In the genomic region with DNA sequence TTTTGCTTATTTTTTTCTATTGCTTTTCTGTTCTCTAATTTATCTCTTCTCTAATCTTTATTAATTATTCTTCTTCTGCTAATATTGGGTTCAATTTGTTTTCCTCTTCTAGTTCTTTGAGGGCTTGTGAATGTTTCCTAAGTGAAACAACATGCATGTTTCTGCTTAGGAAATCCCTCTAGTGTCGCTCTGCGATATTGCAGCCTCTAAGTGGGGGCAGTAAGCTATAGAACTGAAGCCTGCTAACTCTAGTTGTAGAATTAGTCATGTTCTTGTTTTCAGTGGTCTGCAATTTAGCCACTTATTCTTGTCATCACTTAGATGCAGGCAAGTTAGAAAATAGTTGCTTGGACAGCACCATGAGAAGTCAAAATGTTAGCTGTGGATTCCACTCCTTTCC, we compare ENCODE assay signal across 8 cellular contexts.
DNase-seq lines count a peak whose midpoint lies in the region; ATAC-seq lines count a peak whose summit lies in the region.

No MANE protein-coding gene starts in this region.

- H3K9me3 Mint-ChIP-seq in stimulated activated memory B cell treated with anti-CD40 and anti-IgM and Interleukin-4, amounts not matched to agents 10 μg/mL and 1 μg/mL and 100 μg/mL, for 72 hours = peaks cover 3% of the 10 kb centered on the region

- no peaks in the 10 kb centered on the region for H3K27me3 Mint-ChIP-seq in stimulated activated memory B cell treated with anti-CD40 and anti-IgM and Interleukin-4, amounts not matched to agents 10 μg/mL and 1 μg/mL and 100 μg/mL, for 72 hours

- no peak overlapping the region for H3K4me3 Mint-ChIP-seq in stimulated activated memory B cell treated with anti-CD40 and anti-IgM and Interleukin-4, amounts not matched to agents 10 μg/mL and 1 μg/mL and 100 μg/mL, for 72 hours

- H3K27ac Mint-ChIP-seq in stimulated activated memory B cell treated with anti-CD40 and anti-IgM and Interleukin-4, amounts not matched to agents 10 μg/mL and 1 μg/mL and 100 μg/mL, for 72 hours = no peak overlapping the region

- no peaks in the 10 kb centered on the region for H3K36me3 Mint-ChIP-seq in stimulated activated memory B cell treated with anti-CD40 and anti-IgM and Interleukin-4, amounts not matched to agents 10 μg/mL and 1 μg/mL and 100 μg/mL, for 72 hours

- DNase-seq in NCI-H1105 treated with DMSO at 0.1 percent for 48 hours (lab: John Stamatoyannopoulos, UW) (peak; percentile 1), NCI-H1105 (lab: John Stamatoyannopoulos, UW) (no peak), HT1080 (ENCODE audit: low read depth) (peak; percentile 0), mucosa of gallbladder (ENCODE audit: low spot score) (peak; percentile 17), T1000 (lab: John Stamatoyannopoulos, UW) (no peak)
- DNase-seq in activated naive CD4-positive, alpha-beta T cell treated with anti-CD3 and anti-CD28 coated beads, Interleukin-2, amount 50 U/mL, for 16 hours = peak; percentile 11

- H3K4me1 Mint-ChIP-seq in stimulated activated memory B cell treated with anti-CD40 and anti-IgM and Interleukin-4, amounts not matched to agents 10 μg/mL and 1 μg/mL and 100 μg/mL, for 72 hours = no peaks in the 10 kb centered on the region

- ATAC-seq in GM18867 (IDR thresholded peaks at IDR 0.05; ENCODE audit: unreplicated experiment) = peak; percentile 94
- no peak for ATAC-seq in stimulated activated memory B cell treated with anti-CD40 and anti-IgM and Interleukin-4, amounts not matched to agents 10 μg/mL and 1 μg/mL and 100 μg/mL, for 72 hours

Comparison
In these comparisons a context has a peak if more than half of its experiments do, and no peak if none do; other contexts are left out.
1. DNase-seq: peak in NCI-H1105 treated with DMSO at 0.1 percent for 48 hours (single experiment), HT1080 (single experiment), activated naive CD4-positive, alpha-beta T cell treated with anti-CD3 and anti-CD28 coated beads, Interleukin-2, amount 50 U/mL, for 16 hours (single experiment) and mucosa of gallbladder (single experiment); none in NCI-H1105 (single experiment) and T1000 (single experiment).